Comparison of ENCODE assay signal across 16 cellular contexts in the genomic region with DNA sequence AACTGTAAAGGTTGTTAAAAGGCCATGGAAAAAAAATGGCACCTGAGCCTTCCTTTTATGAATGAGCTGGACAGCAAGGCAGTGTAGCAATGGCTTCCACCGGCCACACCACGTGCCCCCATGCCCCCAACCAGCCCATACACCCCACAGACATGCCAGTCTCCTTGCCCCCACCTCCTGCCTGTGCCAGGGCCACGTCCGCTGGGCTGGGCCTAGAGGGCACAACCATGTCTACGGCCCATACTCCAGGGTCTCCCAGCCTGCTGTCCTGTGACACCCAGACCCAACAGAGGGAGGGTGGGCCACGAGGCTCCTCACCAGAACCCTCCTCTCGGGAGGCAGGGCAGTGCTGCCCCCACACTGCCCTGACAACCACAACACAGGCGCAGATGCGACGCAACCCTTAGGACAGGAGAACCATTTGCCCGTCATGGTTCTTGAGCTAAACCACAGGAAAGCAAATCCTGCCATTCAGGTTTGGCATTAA. TPM values are rescaled to one million over a fixed set of nuclear protein-coding genes. Genes with fewer than 3 reads are reported as not detected.
DNase-seq lines count a peak whose midpoint lies in the region; TF ChIP-seq lines count a peak whose summit lies in the region.
"Had no signal": no experiment of that assay in that cellular context is flagged by ENCODE, and none has a peak within 500 bp of the region (broad histone marks: within the 10 kb centered on the region; RNA-seq: fewer than 3 reads in every experiment).

No MANE protein-coding gene starts in this region.

- no peak overlapping the region for H3K56ac ChIP-seq in H9 (ENCODE audit: insufficient read length, low read depth, low read length)

- H4K8ac ChIP-seq in H9 (replicated peaks; ENCODE audit: insufficient read length, low read depth, low read length), result no peak overlapping the region

- DNase-seq in CD14-positive monocyte (ENCODE audit: low spot score) (no peak), H9 (no peak), left kidney (ENCODE audit: low read depth, low spot score) (peak; percentile 50), colonic mucosa (no peak), germinal center (ENCODE audit: low spot score) (no peak), NCI-H1436 treated with DMSO at 0.1 percent for 48 hours (lab: John Stamatoyannopoulos, UW) (no peak)
- DNase-seq in activated effector memory CD4-positive, alpha-beta T cell treated with anti-CD3 and anti-CD28 coated beads, Interleukin-2, amount 50 U/mL, for 16 hours, result no peak
- DNase-seq: ACHN, DMS 273 treated with DMSO at 0.1 percent for 48 hours, DND-41, NCI-H2081 treated with DMSO at 0.1 percent for 48 hours, NCI-H446 treated with DMSO at 0.1 percent for 48 hours, NCI-H69, Peyer's patch had no signal

- H3K9me3 ChIP-seq in H9 (ENCODE audit: control insufficient read depth, low read depth, low read length) (no peaks in the 10 kb centered on the region), neutrophil (no peaks in the 10 kb centered on the region), colonic mucosa (no peaks in the 10 kb centered on the region)
- H3K9me3 ChIP-seq: Peyer's patch had no signal

- H3K27ac Mint-ChIP-seq in CD14-positive monocyte (peak overlapping the region in 5 of 7 donors; percentile 21 to 72 (median 71)), H9 (peak overlapping the region; percentile 47 to 87 (median 77); a peak in 5 of 7 replicates)

- H3K9ac ChIP-seq in H9 (ENCODE audit: extremely low read depth, insufficient read length, low read length) (no peak overlapping the region), colonic mucosa (ENCODE audit: low read depth in 2 of 2, low read length in 2 of 2) (no peak overlapping the region)
- H3K9ac ChIP-seq: KMS-11 had no signal

- no peak overlapping the region for H4K91ac ChIP-seq in H9 (ENCODE audit: insufficient read length, low read depth, low read length)

- H2AFZ ChIP-seq in H9 (ENCODE audit: low read length), result no peak overlapping the region

- H3K27me3 Mint-ChIP-seq in CD14-positive monocyte (ENCODE audit: low read depth in 3 of 3) (no peaks in the 10 kb centered on the region), H9 (ENCODE audit: low read depth) (no peaks in the 10 kb centered on the region)

- no peak overlapping the region for H2BK5ac ChIP-seq in H9 (ENCODE audit: insufficient read length, low read length)

- H3K4me1 Mint-ChIP-seq in CD14-positive monocyte, result peaks cover 14% of the 10 kb centered on the region
- H3K4me1 Mint-ChIP-seq in H9, result peaks cover 6% of the 10 kb centered on the region in 2 experiments

- H3K4me3 ChIP-seq in neutrophil (ENCODE audit: low read depth in 1 of 2, low read length in 1 of 2), result no peak overlapping the region
- H3K4me3 ChIP-seq in colonic mucosa, result no peak overlapping the region
- H3K4me3 ChIP-seq: Peyer's patch had no signal

- H3K79me2 ChIP-seq in H9 (ENCODE audit: insufficient read depth, low read length), result peaks cover 17% of the 10 kb centered on the region; the same call in 1 of the 2 replicates

- no peak overlapping the region for H3K14ac ChIP-seq in H9 (ENCODE audit: insufficient read depth, low read length)

- no peaks in the 10 kb centered on the region for H3K23me2 ChIP-seq in H9 (ENCODE audit: insufficient read length, low read depth, low read length, poor library complexity, severe bottlenecking)

- no peak overlapping the region for H4K5ac ChIP-seq in H9 (ENCODE audit: insufficient read length, low read depth, low read length)

- no peak overlapping the region for H2BK15ac ChIP-seq in H9 (ENCODE audit: low read depth, low read length)

- H3K27ac ChIP-seq in H9 (ENCODE audit: insufficient read length, low read depth, low read length) (no peak overlapping the region), neutrophil (peak overlapping the region; percentile 31), colonic mucosa (no peak overlapping the region)
- H3K27ac ChIP-seq: KMS-11, Peyer's patch had no signal

- no peak overlapping the region for H2AK5ac ChIP-seq in H9 (ENCODE audit: insufficient read length, low read length)

- H3K18ac ChIP-seq in H9 (ENCODE audit: insufficient read length, low read depth, low read length), result no peak overlapping the region

- no peaks in the 10 kb centered on the region for H3K79me1 ChIP-seq in H9 (ENCODE audit: insufficient read depth, low read depth, low read length, poor library complexity, severe bottlenecking)

- H4K20me1 ChIP-seq in H9 (ENCODE audit: control insufficient read depth, insufficient read depth, insufficient read length), result no peaks in the 10 kb centered on the region

- no peak overlapping the region for H2BK120ac ChIP-seq in H9 (ENCODE audit: low read depth, low read length, poor library complexity, severe bottlenecking)

- no peak overlapping the region for H3K4me3 Mint-ChIP-seq in CD14-positive monocyte
- no peak overlapping the region for H3K4me3 Mint-ChIP-seq in H9

- peaks cover 28 to 46% of the 10 kb centered on the region in 2 donors for H3K36me3 Mint-ChIP-seq in CD14-positive monocyte
- peaks cover 7 to 27% (median 21%) of the 10 kb centered on the region in 3 experiments for H3K36me3 Mint-ChIP-seq in H9 (ENCODE audit: insufficient read depth in 1 of 3, low read depth in 3 of 3)

- H3K4ac ChIP-seq in H9 (ENCODE audit: low read depth, low read length), result no peak overlapping the region

- intact Hi-C loops in CD14-positive monocyte (cut with micrococcal nuclease) (loop anchor here in 1 of 2 donors (5.0 kb wide), 1 partner anchor 142 kb away; no protein-coding TSS in a partner anchor), colonic mucosa (cut with DNase I) (loop anchor here (5.0 to 10.0 kb wide), 2 partner anchors 122 to 370 kb away; a partner anchor contains a TSS)

- TF ChIP-seq CTCF in CD14-positive monocyte (IDR thresholded peaks at IDR 0.05), result no peak
- TF ChIP-seq CTCF in H9 (conservative IDR thresholded peaks at IDR 0.05), result no peak
- no peak for TF ChIP-seq CTCF in neutrophil (IDR thresholded peaks at IDR 0.05)
- TF ChIP-seq CTCF in colonic mucosa (IDR thresholded peaks at IDR 0.05), result no peak

- H3K4me2 ChIP-seq in H9 (ENCODE audit: insufficient read depth, insufficient read length, low read length), result no peak overlapping the region
- H3K4me2 ChIP-seq: KMS-11 had no signal

- no peaks in the 10 kb centered on the region for H3K27me3 ChIP-seq in H9 (ENCODE audit: insufficient read depth, low read length)
- no peaks in the 10 kb centered on the region for H3K27me3 ChIP-seq in neutrophil
- no peaks in the 10 kb centered on the region for H3K27me3 ChIP-seq in colonic mucosa
- H3K27me3 ChIP-seq: Peyer's patch had no signal

- H3K23ac ChIP-seq in H9 (ENCODE audit: insufficient read length, low read depth, low read length), result no peak overlapping the region

- peaks cover 0 to 1% (median 0%) of the 10 kb centered on the region in 7 donors for H3K9me3 Mint-ChIP-seq in CD14-positive monocyte
- H3K9me3 Mint-ChIP-seq in H9, result no peaks in the 10 kb centered on the region

- H3K4me1 ChIP-seq in H9 (ENCODE audit: insufficient read depth, low read length) (no peaks in the 10 kb centered on the region), neutrophil (ENCODE audit: control insufficient read depth in 1 of 2, insufficient read depth in 1 of 2, low read depth in 1 of 2, low read length in 1 of 2) (peaks cover 8 to 10% of the 10 kb centered on the region in 2 experiments), colonic mucosa (no peaks in the 10 kb centered on the region)
- H3K4me1 ChIP-seq: Peyer's patch had no signal

- no CpG with 5 or more reads among the region's 11 CpGs for WGBS in H9 (ENCODE audit: extremely low coverage, insufficient read length, low lambda C conversion rate)

- H2BK20ac ChIP-seq in H9 (ENCODE audit: low read depth, low read length, poor library complexity, severe bottlenecking), result no peak overlapping the region

- no peak overlapping the region for H3T11ph ChIP-seq in H9 (ENCODE audit: low read length)

- no peak overlapping the region for H2BK12ac ChIP-seq in H9 (ENCODE audit: insufficient read length, low read depth, low read length)

- H3K36me3 ChIP-seq in neutrophil, result peaks cover 40% of the 10 kb centered on the region
- no peaks in the 10 kb centered on the region for H3K36me3 ChIP-seq in colonic mucosa

RNA-seq across cellular contexts. Expression of a gene that starts 50.7 kb away (rescaled TPM):
- under 1 TPM; 0.48 to 0.99 TPM for polyA plus RNA-seq in CD14-positive monocyte
- total RNA-seq in H9 (2021), result 30.8 and 40.9 TPM in 2 replicates
- total RNA-seq in colonic mucosa, result 10 to 100 TPM; 17.4 to 27.3 TPM
